8 cellular contexts compared by ENCODE assay signal in the genomic region with DNA sequence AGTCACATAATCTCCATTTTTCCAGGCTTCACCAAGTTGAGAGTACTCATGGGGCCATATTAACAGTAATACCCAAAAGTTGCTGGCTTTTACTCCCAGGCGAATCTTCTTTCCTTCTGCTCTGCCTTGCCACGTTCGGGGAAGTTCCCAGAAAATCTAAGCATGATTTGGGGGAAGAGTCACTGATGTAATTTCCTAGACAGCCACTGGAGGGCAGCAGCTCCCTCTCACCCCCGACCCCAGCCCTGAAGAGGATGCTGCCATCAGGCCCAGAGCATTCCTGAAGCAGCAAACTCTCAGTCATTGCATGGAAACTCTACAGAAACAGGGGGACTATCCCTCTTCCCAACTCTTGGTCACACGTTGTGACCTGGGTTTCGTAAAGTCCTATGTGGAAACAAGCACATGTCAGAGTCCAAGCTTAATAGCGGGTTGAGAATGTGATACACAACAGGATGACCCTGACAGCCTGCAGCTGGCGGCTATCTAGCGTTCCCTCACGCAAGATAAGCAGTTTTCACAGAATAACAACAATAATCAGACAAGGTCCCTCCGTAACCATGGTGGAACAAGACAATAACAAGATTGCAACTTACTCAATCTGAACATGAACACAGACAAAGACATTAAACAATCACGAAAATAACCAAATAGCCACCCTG. TPM values are rescaled to one million over a fixed set of nuclear protein-coding genes. Genes with fewer than 3 reads are reported as not detected.
DNase-seq lines count a peak whose midpoint lies in the region; ATAC-seq and TF ChIP-seq lines count a peak whose summit lies in the region.

No MANE protein-coding gene starts in this region.

- H3K4me3 ChIP-seq in IMR-90 (ENCODE audit: insufficient read depth, low read depth, low read length) (no peak overlapping the region), urinary bladder (ENCODE audit: low read depth, low read length) (no peak overlapping the region)

- H3K56ac ChIP-seq in IMR-90 (ENCODE audit: extremely low read depth, insufficient read depth, low read length) = no peak overlapping the region

- H2BK20ac ChIP-seq in IMR-90 (ENCODE audit: low read depth, low read length) = 0 out of 2 replicates have a peak overlapping the region, but pooled peaks have one; percentile 1

- TF ChIP-seq POLR2A in IMR-90 (IDR thresholded peaks at IDR 0.05; ENCODE audit: low read depth, low read length) = no peak

- peak overlapping the region in 1 of 2 experiments; percentile 47; a peak in 2 of 4 replicates for H4K8ac ChIP-seq in IMR-90 (ENCODE audit: low read depth in 2 of 2, low read length in 2 of 2)

- H3K9me3 Mint-ChIP-seq in Calu3 (ENCODE audit: low read depth, unreplicated experiment) = no peaks in the 10 kb centered on the region

- peak; percentile 72 for TF ChIP-seq RAD21 in IMR-90 (IDR thresholded peaks at IDR 0.05; ENCODE audit: low read length)

- H3K23ac ChIP-seq in IMR-90 (ENCODE audit: low read depth, low read length) = no peak overlapping the region

- H2BK15ac ChIP-seq in IMR-90 (ENCODE audit: low read depth, low read length) = no peak overlapping the region

- H4K5ac ChIP-seq in IMR-90 (ENCODE audit: low read depth, low read length) = no peak overlapping the region

- no peak overlapping the region for H3K4ac ChIP-seq in IMR-90 (ENCODE audit: low read depth, low read length)

- H3K79me1 ChIP-seq in IMR-90 (ENCODE audit: low read depth in 1 of 2, low read length in 2 of 2) = no peaks in the 10 kb centered on the region

- H3K36me3 ChIP-seq in IMR-90 (ENCODE audit: control insufficient read depth, insufficient read depth, low read length) (no peaks in the 10 kb centered on the region), urinary bladder (ENCODE audit: insufficient read depth) (no peaks in the 10 kb centered on the region)

- H2AK5ac ChIP-seq in IMR-90 (ENCODE audit: low read depth, low read length) = no peak overlapping the region

- H3K27me3 ChIP-seq in IMR-90 (ENCODE audit: control insufficient read depth, insufficient read depth, low read length) = peaks cover 6% of the 10 kb centered on the region

- H3K4me2 ChIP-seq in IMR-90 (ENCODE audit: low read depth, low read length) = peak overlapping the region; percentile 25; the same call in 1 of the 2 replicates

- ATAC-seq in IMR-90 (ENCODE audit: low read depth) (peak; percentile 99), GM19324 (IDR thresholded peaks at IDR 0.05; ENCODE audit: low FRiP score, unreplicated experiment) (no peak)

- 0 out of 2 replicates have a peak overlapping the region, but pooled peaks have one; percentile 44 for H2BK120ac ChIP-seq in IMR-90 (ENCODE audit: low read depth, low read length)

- no peak overlapping the region for H2BK5ac ChIP-seq in IMR-90 (ENCODE audit: low read depth, low read length, poor library complexity, severe bottlenecking)

- H3K4me1 Mint-ChIP-seq in Calu3 (ENCODE audit: low read depth, unreplicated experiment) = peaks cover 9% of the 10 kb centered on the region

- BruUV-seq in Calu3 (replicated peaks; lab: Mats Ljungman, UMichigan) (no TSS peak), IMR-90 (replicated peaks; lab: Mats Ljungman, UMichigan) (no TSS peak)

- TF ChIP-seq CTCF in Calu3 (IDR thresholded peaks at IDR 0.05; ENCODE audit: unreplicated experiment) (peak; percentile 57), IMR-90 (conservative IDR thresholded peaks at IDR 0.05; ENCODE audit: low read depth, low read length) (peak; percentile 77)

- H3K36me3 Mint-ChIP-seq in Calu3 (ENCODE audit: insufficient read depth, unreplicated experiment) = no peaks in the 10 kb centered on the region

- no peaks in the 10 kb centered on the region for H4K20me1 ChIP-seq in IMR-90 (ENCODE audit: insufficient read depth, low read length)

- H3K4me1 ChIP-seq in IMR-90 (ENCODE audit: control insufficient read depth, insufficient read depth, low read length) (0 out of 2 replicates have a peak, but pooled peaks cover 2% of the 10 kb centered on the region), urinary bladder (ENCODE audit: insufficient read depth) (no peaks in the 10 kb centered on the region)

- POLR2A ChIA-PET in IMR-90 (lab: Charles Lee; ENCODE audit: unreplicated experiment) = no interaction called here

- 27% methylated on average over 6 of the region's 12 CpGs; no CpG with 5 or more reads in 1 of the 2 experiments for WGBS in IMR-90 (ENCODE audit: extremely low coverage in 2 of 2, insufficient read length in 1 of 2), 2 experiments
- 25% methylated on average over 12 of the region's 12 CpGs for WGBS in urinary bladder

- intact Hi-C loops in Calu3 (cut with micrococcal nuclease; ENCODE audit: unreplicated experiment) (no loop called here), IMR-90 (cut with micrococcal nuclease) (loop anchor here (1.0 to 5.0 kb wide), 2 partner anchors 36 to 210 kb away; no protein-coding TSS in a partner anchor)

- no peak overlapping the region for H4K91ac ChIP-seq in IMR-90 (ENCODE audit: insufficient read depth, low read depth, low read length)

- dilution Hi-C loops in IMR-90 (cut with HindIII; ENCODE audit: low sequenced_read_pairs, unreplicated experiment) = no loop called here

- H3K9me1 ChIP-seq in IMR-90 (ENCODE audit: insufficient read depth, low read length) = 0 out of 2 replicates have a peak, but pooled peaks cover 3% of the 10 kb centered on the region

- no peak overlapping the region for H3K18ac ChIP-seq in IMR-90 (ENCODE audit: low read depth, low read length)

- H2AFZ ChIP-seq in IMR-90 (replicated peaks; ENCODE audit: low read length, poor library complexity) = peak overlapping the region; percentile 89

- no peaks in the 10 kb centered on the region for H3K9me3 ChIP-seq in IMR-90 (ENCODE audit: control insufficient read depth, insufficient read depth, low read length)

- H2AK9ac ChIP-seq in IMR-90 (replicated peaks; ENCODE audit: low read depth, low read length, poor library complexity) = no peak overlapping the region

- H3K27me3 Mint-ChIP-seq in Calu3 (ENCODE audit: unreplicated experiment) = peaks cover 9% of the 10 kb centered on the region

- H3K9ac ChIP-seq in IMR-90 (ENCODE audit: low read depth, low read length) = no peak overlapping the region

- in situ Hi-C loops in IMR-90 (cut with MboI; ENCODE audit: low sequenced_read_pairs) (no loop called here), SK-MEL-5 (cut with HindIII; ENCODE audit: low pct_unique_long_range_greater_than_20kb, low sequenced_read_pairs) (no loop called here)

- H3K27ac ChIP-seq in IMR-90 (ENCODE audit: insufficient read depth, low read length) (no peak overlapping the region), urinary bladder (ENCODE audit: low read depth) (peak overlapping the region; percentile 39)

- CTCF ChIA-PET in Calu3 (lab: Charles Lee) = interaction anchor here (0.5 kb wide), 1 partner anchor 664 kb away, joined by 4 read pairs; no protein-coding TSS in a partner anchor
- CTCF ChIA-PET in IMR-90 (lab: Yijun Ruan, JAX) = interaction anchor here (0.5 to 1.4 kb wide), 7 partner anchors 11 to 233 kb away, joined by 3 to 5 read pairs (median 3); no protein-coding TSS in a partner anchor

- DNase-seq in Calu3 = peak; percentile 58
- peak; percentile 59 for DNase-seq in IMR-90
- peak; percentile 92 for DNase-seq in SK-MEL-5 (ENCODE audit: low read depth, low spot score)
- DNase-seq in activated gamma-delta T cell treated with anti-CD3 and anti-CD28 coated beads, Interleukin-2, amount 50 U/mL, for 16 hours (ENCODE audit: low read depth) = peak; percentile 28
- DNase-seq in germinal center (ENCODE audit: low spot score) = peak; percentile 81
- peak; percentile 46 for DNase-seq in pons (ENCODE audit: low spot score)

- no peak overlapping the region for H3K4me3 Mint-ChIP-seq in Calu3 (ENCODE audit: low read depth, unreplicated experiment)

- no peak overlapping the region for H3K27ac Mint-ChIP-seq in Calu3 (ENCODE audit: unreplicated experiment)

- H3K14ac ChIP-seq in IMR-90 (replicated peaks; ENCODE audit: low read depth, low read length) = no peak overlapping the region; the same call in 1 of the 2 replicates

TF ChIP-seq in IMR-90, 13 proteins besides CTCF, POLR2A, EP300 and RAD21:
- TF ChIP-seq MAZ (IDR thresholded peaks at IDR 0.05; ENCODE audit: borderline replicate concordance, low read depth, low read length) (no peak; the same call in 1 of the 2 replicates), SMC3 (IDR thresholded peaks at IDR 0.05; ENCODE audit: low read depth, low read length) (peak; percentile 73), BHLHE40 (IDR thresholded peaks at IDR 0.05; ENCODE audit: low read depth, low read length) (no peak)

RNA-seq across cellular contexts. Expression of a gene that starts 43.8 kb away (rescaled TPM):
- total RNA-seq in Calu3 (2022) = 12.6 and 14.9 TPM in 2 replicates
- 44.4 and 54.2 TPM in 2 replicates for total RNA-seq in IMR-90 (2012; rRNA removed)
- polyA plus RNA-seq in IMR-90 (2012; rRNA removed) = 13.2 and 17.4 TPM in 2 replicates
- polyA plus RNA-seq in IMR-90 (2012; cell fraction: cytosol; rRNA removed) = 2.7 and 3.5 TPM in 2 replicates
- 1.5 and 13.8 TPM in 2 replicates for polyA plus RNA-seq in IMR-90 (2012; cell fraction: nucleus; rRNA removed; ENCODE audit: low replicate concordance)
- total RNA-seq in SK-MEL-5 (2014; rRNA removed; shearing (Covaris generic)) = 144 and 151 TPM in 2 replicates
- polyA plus RNA-seq in SK-MEL-5 (2015; cell fraction: cytosol; rRNA removed) = 67.0 and 99.2 TPM in 2 replicates
- polyA plus RNA-seq in SK-MEL-5 (2015; cell fraction: nucleus; rRNA removed) = 69.6 and 84.9 TPM in 2 replicates
- 87.1 TPM for total RNA-seq in urinary bladder
- polyA plus RNA-seq in urinary bladder = 30.3 TPM

Comparison
In these comparisons a context has a peak if more than half of its experiments do, and no peak if none do; other contexts are left out.
1. DNase-seq: peak in every context shown above with its lines; median percentile 92 in SK-MEL-5; 81 in germinal center; 59 in IMR-90; 58 in Calu3; 46 in pons; 28 in activated gamma-delta T cell treated with anti-CD3 and anti-CD28 coated beads, Interleukin-2, amount 50 U/mL, for 16 hours.